Comparison of ENCODE assay signal across 19 cellular contexts in the genomic region with DNA sequence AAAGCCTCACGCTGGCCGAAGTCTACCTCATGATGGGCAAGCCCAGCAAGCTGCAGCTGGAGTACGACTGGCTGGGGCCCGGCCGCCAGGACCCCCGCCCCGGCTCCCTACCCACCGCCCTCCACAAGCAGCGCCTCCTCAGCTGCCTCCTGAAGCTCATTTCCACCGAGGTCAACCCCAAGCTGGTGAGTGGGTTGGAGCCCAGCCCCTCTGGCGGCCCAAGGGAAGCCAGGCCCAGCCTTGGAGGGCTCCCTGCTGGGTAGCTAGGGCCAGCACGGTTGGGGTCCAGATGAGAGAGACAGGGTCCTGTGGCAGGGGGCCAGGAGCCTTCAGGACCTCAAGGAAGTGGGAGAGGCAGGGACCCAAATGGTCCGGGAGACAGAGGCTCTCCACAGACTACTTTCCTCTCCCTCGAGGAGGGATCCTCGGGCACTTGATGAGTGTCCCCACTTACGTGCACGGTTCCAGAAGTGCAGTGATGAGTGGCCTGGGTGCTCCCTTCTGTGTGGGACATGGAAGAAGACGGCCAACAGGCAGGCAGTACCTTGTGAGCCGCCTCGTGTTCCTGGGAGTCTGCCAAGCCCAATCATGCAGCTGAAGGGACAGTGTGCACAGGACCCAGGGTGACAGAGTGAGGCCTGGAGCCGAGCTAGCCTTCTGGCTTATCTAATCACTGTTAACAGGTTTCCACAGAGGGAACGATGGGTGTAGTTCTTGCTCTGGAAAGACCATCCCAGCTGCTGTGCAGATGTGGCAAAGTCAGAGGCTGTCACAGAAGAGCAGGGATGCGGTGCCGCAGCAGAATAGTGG. TPM values are rescaled to one million over a fixed set of nuclear protein-coding genes. Genes with fewer than 3 reads are reported as not detected.
DNase-seq lines count a peak whose midpoint lies in the region; TF ChIP-seq lines count a peak whose summit lies in the region.
"Had no signal": no experiment of that assay in that cellular context is flagged by ENCODE, and none has a peak within 500 bp of the region (broad histone marks: within the 10 kb centered on the region; RNA-seq: fewer than 3 reads in every experiment).

No MANE protein-coding gene starts in this region.

- intact Hi-C loops in left ventricle myocardium inferior (cut with micrococcal nuclease) = no loop called here
- intact Hi-C loops in thyroid gland (cut with DNase I) = no loop called here

- H3K4me3 Mint-ChIP-seq in activated T-cell treated with anti-CD3 and anti-CD28 coated beads, Interleukin-2, amount 50 U/mL, for 24 hours = no peak overlapping the region
- H3K4me3 Mint-ChIP-seq: H9 had no signal

- no peaks in the 10 kb centered on the region for H3K9me3 ChIP-seq in left ventricle myocardium inferior (replicated peaks)
- H3K9me3 ChIP-seq in thyroid gland = no peaks in the 10 kb centered on the region
- H3K9me3 ChIP-seq: SJCRH30 had no signal

- H3K4me1 Mint-ChIP-seq in activated T-cell treated with anti-CD3 and anti-CD28 coated beads, Interleukin-2, amount 50 U/mL, for 24 hours (ENCODE audit: low read depth) = no peaks in the 10 kb centered on the region
- H3K4me1 Mint-ChIP-seq: H9 had no signal

- WGBS in thyroid gland, 2 donors = 85 to 89% methylated on average over 15 of the region's 24 CpGs

- H3K27me3 Mint-ChIP-seq in activated T-cell treated with anti-CD3 and anti-CD28 coated beads, Interleukin-2, amount 50 U/mL, for 24 hours = no peaks in the 10 kb centered on the region

- H3K9me3 Mint-ChIP-seq in activated T-cell treated with anti-CD3 and anti-CD28 coated beads, Interleukin-2, amount 50 U/mL, for 24 hours = no peaks in the 10 kb centered on the region
- H3K9me3 Mint-ChIP-seq: H9 had no signal

- peaks cover 79% of the 10 kb centered on the region for H3K36me3 ChIP-seq in left ventricle myocardium inferior
- H3K36me3 ChIP-seq in thyroid gland = peaks cover 58 to 73% of the 10 kb centered on the region in 2 donors

- no peak overlapping the region for H3K27ac Mint-ChIP-seq in activated T-cell treated with anti-CD3 and anti-CD28 coated beads, Interleukin-2, amount 50 U/mL, for 24 hours

- peaks cover 71% of the 10 kb centered on the region for H3K36me3 Mint-ChIP-seq in activated T-cell treated with anti-CD3 and anti-CD28 coated beads, Interleukin-2, amount 50 U/mL, for 24 hours (ENCODE audit: low read depth)

- TF ChIP-seq CTCF in left ventricle myocardium inferior (IDR thresholded peaks at IDR 0.05; ENCODE audit: borderline replicate concordance) (no peak), thyroid gland (IDR thresholded peaks at IDR 0.05) (no peak)

- H3K27me3 ChIP-seq in left ventricle myocardium inferior (ENCODE audit: low read depth) = no peaks in the 10 kb centered on the region
- H3K27me3 ChIP-seq in thyroid gland = no peaks in the 10 kb centered on the region
- H3K27me3 ChIP-seq: SJCRH30 had no signal

- H3K4me3 ChIP-seq in left ventricle myocardium inferior (no peak overlapping the region), thyroid gland (replicated peaks in 1 of 3) (no peak overlapping the region)
- H3K4me3 ChIP-seq: SJCRH30 had no signal

- DNase-seq in HUDEP-2 (lab: John Stamatoyannopoulos, UW; ENCODE audit: unreplicated experiment in 76 of 76) (peak in 75 of 76 experiments; percentile 27 to 93 (median 81)), cerebellum (ENCODE audit: low spot score) (peak; percentile 73), left ventricle myocardium inferior (peak; percentile 80), thyroid gland (peak; percentile 38 to 82), MV-4-11 (lab: John Stamatoyannopoulos, UW) (no peak), T-helper 9 cell (no peak)
- no peak for DNase-seq in activated T-cell treated with anti-CD3 and anti-CD28 coated beads, Interleukin-2, amount 50 U/mL, for 24 hours
- DNase-seq: DMS 273 treated with DMSO at 0.1 percent for 48 hours, DND-41, H9, KBM-7, NCI-H1417, NCI-H187 treated with DMSO at 0.1 percent for 48 hours, NCI-H2227 treated with DMSO at 0.1 percent for 48 hours, NCI-H510A treated with DMSO at 0.1 percent for 48 hours, NCI-H82, SJCRH30 had no signal

- H3K4me1 ChIP-seq in left ventricle myocardium inferior = peaks cover 24% of the 10 kb centered on the region
- H3K4me1 ChIP-seq in thyroid gland = no peaks in the 10 kb centered on the region
- H3K4me1 ChIP-seq: SJCRH30 had no signal

- H3K27ac ChIP-seq in left ventricle myocardium inferior (replicated peaks) (peak overlapping the region; percentile 80), thyroid gland (no peak overlapping the region)
- H3K27ac ChIP-seq: C4-2B, RWPE1, SJCRH30 had no signal

- TF ChIP-seq POLR2A in thyroid gland (IDR thresholded peaks at IDR 0.05) = no peak

RNA-seq across cellular contexts. Expression of gene JPT2, which starts 21.1 kb away (rescaled TPM):
- total RNA-seq in cerebellum (23.3 TPM), left ventricle myocardium inferior (30.6 TPM), thyroid gland (10 to 100 TPM; 30.8 to 50.3 (median 44.9) TPM)

RNA-seq across cellular contexts. Expression of gene CRAMP1, which starts 44.9 kb away (rescaled TPM):
- 13.4 TPM for total RNA-seq in cerebellum
- 12.3 TPM for total RNA-seq in left ventricle myocardium inferior
- total RNA-seq in thyroid gland = 10 to 100 TPM; 11.0 to 20.8 (median 15.6) TPM

RNA-seq across cellular contexts. Expression of gene IFT140, which starts 45.1 kb away (rescaled TPM):
- total RNA-seq in cerebellum (44.6 TPM), left ventricle myocardium inferior (7.5 TPM), thyroid gland (10 to 100 TPM; 53.9 to 89.9 (median 79.8) TPM)

RNA-seq across cellular contexts. Expression of gene MAPK8IP3, which starts 49.0 kb away (rescaled TPM):
- total RNA-seq in cerebellum = 85.3 TPM
- total RNA-seq in left ventricle myocardium inferior = 56.0 TPM
- 100 to 1,000 TPM in 1 of 4 donors, 10 to 100 TPM in 3; 45.7 to 137 (median 60.4) TPM for total RNA-seq in thyroid gland

Comparison
In these comparisons a context has a peak if more than half of its experiments do, and no peak if none do; other contexts are left out.
1. DNase-seq: peak in HUDEP-2 (75 of 76), cerebellum (single experiment), left ventricle myocardium inferior (single experiment) and thyroid gland (2 of 2); none in MV-4-11 (single experiment), T-helper 9 cell (single experiment) and activated T-cell treated with anti-CD3 and anti-CD28 coated beads, Interleukin-2, amount 50 U/mL, for 24 hours (single experiment).